In the genomic region with DNA sequence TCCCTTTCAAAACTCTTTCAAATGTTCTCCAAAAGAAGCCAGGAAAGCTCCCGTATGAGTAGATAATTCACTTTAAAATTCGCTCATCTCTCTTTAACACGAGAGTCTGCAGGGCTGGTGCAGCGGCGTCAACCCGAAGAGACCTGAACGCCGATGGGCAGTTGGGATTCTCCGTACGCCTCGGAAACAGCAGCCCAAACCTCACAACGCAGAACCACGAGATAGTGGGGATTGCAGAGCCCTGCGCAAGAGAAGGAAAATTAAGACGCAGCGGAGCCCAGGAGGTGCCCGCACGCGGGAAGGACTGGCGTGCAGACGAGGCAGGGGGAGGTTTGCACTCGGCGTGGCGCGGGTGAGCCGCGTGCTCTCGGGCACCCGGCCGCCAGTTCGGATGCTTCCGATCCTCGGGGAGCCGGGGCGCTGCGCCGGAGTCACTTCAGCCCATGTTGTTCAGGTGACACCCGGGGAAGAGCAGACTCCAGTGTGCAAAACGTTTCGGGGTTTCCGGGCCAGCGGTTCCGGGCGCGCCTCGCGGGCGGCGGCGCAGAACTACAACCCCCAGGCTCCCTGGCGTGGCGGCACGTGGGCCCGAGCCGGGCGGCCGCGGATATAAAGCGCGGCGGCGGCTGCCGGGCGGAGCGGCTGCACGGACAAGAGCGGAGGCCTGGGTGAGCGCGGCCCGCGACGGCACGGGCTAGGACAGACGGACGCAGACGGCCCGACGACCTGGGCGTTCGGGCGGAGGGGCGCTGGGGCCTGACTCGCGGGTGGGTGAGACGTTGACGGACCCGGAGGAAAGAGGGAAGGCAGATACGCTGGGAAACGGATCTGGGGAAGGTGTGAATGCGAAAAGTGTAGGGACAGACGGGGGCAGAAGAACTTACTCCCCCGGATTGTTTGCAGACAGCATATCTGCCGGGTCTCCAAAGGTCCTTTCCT, we compare ENCODE assay signal across 8 cellular contexts. TPM values are rescaled to one million over a fixed set of nuclear protein-coding genes. Genes with fewer than 3 reads are reported as not detected.
A peak's percentile ranks its signal among the peaks of the same experiment; 100 is the strongest.
DNase-seq lines count a peak whose midpoint lies in the region; ATAC-seq and TF ChIP-seq lines count a peak whose summit lies in the region.

A gene with protein sequence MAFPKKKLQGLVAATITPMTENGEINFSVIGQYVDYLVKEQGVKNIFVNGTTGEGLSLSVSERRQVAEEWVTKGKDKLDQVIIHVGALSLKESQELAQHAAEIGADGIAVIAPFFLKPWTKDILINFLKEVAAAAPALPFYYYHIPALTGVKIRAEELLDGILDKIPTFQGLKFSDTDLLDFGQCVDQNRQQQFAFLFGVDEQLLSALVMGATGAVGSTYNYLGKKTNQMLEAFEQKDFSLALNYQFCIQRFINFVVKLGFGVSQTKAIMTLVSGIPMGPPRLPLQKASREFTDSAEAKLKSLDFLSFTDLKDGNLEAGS (plus strand): TSS at position 636 of the 939 bp plus-strand sequence. CDS start 4,599 bp downstream, outside the sequence.

- no peaks in the 10 kb centered on the region for H3K9me3 ChIP-seq in right atrium auricular region
- no peaks in the 10 kb centered on the region for H3K9me3 ChIP-seq in uterus

- TF ChIP-seq POLR2A in uterus (IDR thresholded peaks at IDR 0.05) = peak; percentile 75 to 84

- ATAC-seq in HG02588 (IDR thresholded peaks at IDR 0.05; ENCODE audit: unreplicated experiment) = peak; percentile 95

- peaks cover 0 to 13% of the 10 kb centered on the region in 2 donors for H3K4me1 ChIP-seq in right atrium auricular region
- no peaks in the 10 kb centered on the region for H3K4me1 ChIP-seq in uterus

- H3K27me3 ChIP-seq in right atrium auricular region = no peaks in the 10 kb centered on the region
- no peaks in the 10 kb centered on the region for H3K27me3 ChIP-seq in uterus

- H3K27ac ChIP-seq in right atrium auricular region = peak within 1 kb of the TSS; percentile 68 to 76
- peak within 1 kb of the TSS; percentile 54 to 71 for H3K27ac ChIP-seq in uterus

- TF ChIP-seq CTCF in GM12875 (IDR thresholded peaks at IDR 0.05; ENCODE audit: borderline replicate concordance, insufficient read depth, low read depth, low read length) (no peak), right atrium auricular region (IDR thresholded peaks at IDR 0.05) (peak in 1 of 2 donors; percentile 28), uterus (IDR thresholded peaks at IDR 0.05) (peak in 2 of 4 experiments; percentile 6 to 11)

- DNase-seq in NCI-H1092 treated with DMSO at 0.1 percent for 48 hours (lab: John Stamatoyannopoulos, UW) = peak; percentile 90
- DNase-seq in T follicular helper cell (ENCODE audit: low read depth) = peak; percentile 80
- DNase-seq in amniotic epithelial cell (ENCODE audit: low read depth) = peak; percentile 59
- peak; percentile 87 for DNase-seq in right atrium auricular region (ENCODE audit: low spot score)
- peak; percentile 80 for DNase-seq in putamen (ENCODE audit: low spot score)
- peak; percentile 67 to 83 for DNase-seq in uterus

- intact Hi-C loops in uterus (cut with DNase I; ENCODE audit: low total_unique reads) = loop anchor here (10.0 kb wide), 1 partner anchor 705 kb away; no protein-coding TSS in a partner anchor

- H3K4me3 ChIP-seq in GM12875 (ENCODE audit: low read depth, low read length) (peak within 1 kb of the TSS; percentile 81), right atrium auricular region (peak within 1 kb of the TSS; percentile 59 to 68), uterus (peak within 1 kb of the TSS; percentile 60 to 73)

- H3K36me3 ChIP-seq in right atrium auricular region (no peaks in the 10 kb centered on the region), uterus (no peaks in the 10 kb centered on the region)

RNA-seq across cellular contexts. Expression of the gene that starts here (rescaled TPM):
- total RNA-seq in right atrium auricular region (1 to 10 TPM; 3.4 to 4.8 TPM), uterus (1 to 10 TPM in 2 of 4 donors, under 1 TPM in 2; 0.29 to 9.9 (median 4.4) TPM)

Comparison
In these comparisons a context has a peak if more than half of its experiments do, and no peak if none do; other contexts are left out.
1. Peak in every context shown above with its lines: DNase-seq, ATAC-seq, H3K4me3 ChIP-seq and H3K27ac ChIP-seq.